ENCODE assay signal across 15 cellular contexts in genomic region chr22:48694296-48694883, GRCh38.
DNase-seq lines count a peak whose midpoint lies in the region; ATAC-seq and TF ChIP-seq lines count a peak whose summit lies in the region.
"Had no signal": no experiment of that assay in that cellular context is flagged by ENCODE, and none has a peak within 500 bp of the region (broad histone marks: within the 10 kb centered on the region; RNA-seq: fewer than 3 reads in every experiment).

No MANE protein-coding gene starts in this region.

- H2AFZ ChIP-seq in GM23338 (no peak overlapping the region), neuronal stem cell (ENCODE audit: low read length) (no peak overlapping the region)

- H2BK15ac ChIP-seq in neuronal stem cell (ENCODE audit: low read length): no peak overlapping the region

- no peaks in the 10 kb centered on the region for H3K9me2 ChIP-seq in GM23338 (ENCODE audit: insufficient read depth)

- H3K36me3 Mint-ChIP-seq in GM23338 (ENCODE audit: low read depth): peaks cover 2% of the 10 kb centered on the region; the same call in 1 of the 3 replicates
- H3K36me3 Mint-ChIP-seq in endodermal cell (ENCODE audit: low read depth): no peaks in the 10 kb centered on the region
- no peaks in the 10 kb centered on the region for H3K36me3 Mint-ChIP-seq in endothelial cell (ENCODE audit: low read depth, unreplicated experiment)
- H3K36me3 Mint-ChIP-seq: CD4-positive, alpha-beta memory T cell; IgD-negative memory B cell had no signal

- no peaks in the 10 kb centered on the region for H4K20me1 ChIP-seq in GM23338 (replicated peaks; ENCODE audit: insufficient read depth)

- ATAC-seq in GM23338: peak; percentile 30
- ATAC-seq in activated CD4-positive, CD25-positive, alpha-beta regulatory T cell treated with anti-CD3 and anti-CD28 coated beads, Interleukin-2, amount 50 U/mL, for 24 hours: no peak
- ATAC-seq: A549 had no signal

- H3K9ac ChIP-seq in endodermal cell (ENCODE audit: extremely low read depth, low read length, poor library complexity, severe bottlenecking) (no peak overlapping the region), neuronal stem cell (ENCODE audit: low read depth, low read length, poor library complexity) (no peak overlapping the region)

- no peaks in the 10 kb centered on the region for H3K79me2 ChIP-seq in GM23338 (replicated peaks; ENCODE audit: insufficient read depth)

- H4K8ac ChIP-seq in neuronal stem cell (ENCODE audit: low read depth, low read length): no peak overlapping the region

- no peak overlapping the region for H4K91ac ChIP-seq in neuronal stem cell (ENCODE audit: low read depth, low read length, poor library complexity)

- TF ChIP-seq CTCF in GM23338 (conservative IDR thresholded peaks at IDR 0.05; ENCODE audit: low read depth in 2 of 2) (no peak), endodermal cell (conservative IDR thresholded peaks at IDR 0.05) (peak; percentile 19), endothelial cell (IDR thresholded peaks at IDR 0.05; ENCODE audit: unreplicated experiment) (no peak)

- no peaks in the 10 kb centered on the region for H3F3A ChIP-seq in GM23338 (replicated peaks; ENCODE audit: low read depth)

- H3K23ac ChIP-seq in neuronal stem cell (ENCODE audit: low read depth, low read length, poor library complexity): no peak overlapping the region

- no peak overlapping the region for H3K4ac ChIP-seq in neuronal stem cell (ENCODE audit: low read length)

- peak overlapping the region; percentile 45 for H2BK5ac ChIP-seq in neuronal stem cell (ENCODE audit: low read length)

- H3K4me3 ChIP-seq in GM23338 (no peak overlapping the region), H7 (ENCODE audit: insufficient read depth, low read depth, low read length) (no peak overlapping the region), endodermal cell (ENCODE audit: low read length) (no peak overlapping the region), neuronal stem cell (ENCODE audit: low read length in 2 of 2) (no peak overlapping the region)
- H3K4me3 ChIP-seq: A549 had no signal

- WGBS in endodermal cell (ENCODE audit: insufficient coverage in 1 of 2, insufficient read length in 1 of 2), 2 experiments: 94 to 97% methylated on average over 5 to 12 of the region's 22 CpGs
- WGBS in neuronal stem cell (ENCODE audit: extremely low coverage in 2 of 2, insufficient read length in 2 of 2, insufficient replicate concordance in 1 of 2), 2 donors: no CpG with 5 or more reads among the region's 22 CpGs

- peaks cover 9% of the 10 kb centered on the region for H3K79me1 ChIP-seq in neuronal stem cell (ENCODE audit: low read depth, low read length)

- H3K27me3 Mint-ChIP-seq in GM23338 (ENCODE audit: insufficient read depth, low read depth, poor library complexity) (peaks cover 5% of the 10 kb centered on the region), endodermal cell (ENCODE audit: insufficient read depth) (no peaks in the 10 kb centered on the region), endothelial cell (ENCODE audit: unreplicated experiment) (peaks cover 4% of the 10 kb centered on the region)
- H3K27me3 Mint-ChIP-seq: CD4-positive, alpha-beta memory T cell; IgD-negative memory B cell had no signal

- no peak overlapping the region for H2AK5ac ChIP-seq in neuronal stem cell (ENCODE audit: low read depth, low read length)

- H3K9me3 ChIP-seq in endodermal cell (ENCODE audit: control insufficient read depth, low read length) (no peaks in the 10 kb centered on the region), neuronal stem cell (replicated peaks in 1 of 2; ENCODE audit: control insufficient read depth in 2 of 2, insufficient read depth in 1 of 2, low read depth in 1 of 2, low read length in 2 of 2) (peaks cover 0 to 2% of the 10 kb centered on the region in 2 donors)
- H3K9me3 ChIP-seq: A549 had no signal

- peaks cover 3% of the 10 kb centered on the region; the same call in 1 of the 3 replicates for H3K4me1 Mint-ChIP-seq in GM23338
- no peaks in the 10 kb centered on the region for H3K4me1 Mint-ChIP-seq in endodermal cell
- no peaks in the 10 kb centered on the region for H3K4me1 Mint-ChIP-seq in endothelial cell (ENCODE audit: unreplicated experiment)
- H3K4me1 Mint-ChIP-seq: CD4-positive, alpha-beta memory T cell; IgD-negative memory B cell had no signal

- no peak overlapping the region for H2BK12ac ChIP-seq in neuronal stem cell (ENCODE audit: low read length)

- no peak overlapping the region for H3K27ac Mint-ChIP-seq in GM23338
- H3K27ac Mint-ChIP-seq in endodermal cell: no peak overlapping the region
- H3K27ac Mint-ChIP-seq in endothelial cell (ENCODE audit: unreplicated experiment): no peak overlapping the region
- H3K27ac Mint-ChIP-seq: CD4-positive, alpha-beta memory T cell; IgD-negative memory B cell had no signal

- H3K9me3 Mint-ChIP-seq in GM23338: no peaks in the 10 kb centered on the region; the same call in 1 of the 3 replicates
- no peaks in the 10 kb centered on the region for H3K9me3 Mint-ChIP-seq in endodermal cell
- H3K9me3 Mint-ChIP-seq in endothelial cell (ENCODE audit: unreplicated experiment): no peaks in the 10 kb centered on the region
- H3K9me3 Mint-ChIP-seq: IgD-negative memory B cell had no signal

- H3K4me1 ChIP-seq in GM23338 (ENCODE audit: insufficient read depth) (no peaks in the 10 kb centered on the region), endodermal cell (ENCODE audit: control insufficient read depth, insufficient read depth, low read length) (no peaks in the 10 kb centered on the region), neuronal stem cell (ENCODE audit: control insufficient read depth in 2 of 2, insufficient read depth in 1 of 2, low read depth in 1 of 2, low read length in 2 of 2) (peaks cover 0 to 4% of the 10 kb centered on the region in 2 donors)
- H3K4me1 ChIP-seq: A549, BE2C had no signal

- H3K36me3 ChIP-seq in GM23338 (ENCODE audit: insufficient read depth) (no peaks in the 10 kb centered on the region), H7 (replicated peaks; ENCODE audit: control insufficient read depth, insufficient read depth, low read length) (no peaks in the 10 kb centered on the region), endodermal cell (ENCODE audit: control insufficient read depth, insufficient read depth, low read length) (no peaks in the 10 kb centered on the region), neuronal stem cell (replicated peaks in 1 of 2; ENCODE audit: control insufficient read depth in 2 of 2, insufficient read depth in 2 of 2, low read length in 2 of 2) (peaks cover 0 to 2% of the 10 kb centered on the region in 2 donors)
- H3K36me3 ChIP-seq: BE2C had no signal

- H3K14ac ChIP-seq in neuronal stem cell (ENCODE audit: low read length): no peak overlapping the region

- no peak overlapping the region for H2BK120ac ChIP-seq in neuronal stem cell (ENCODE audit: low read depth, low read length)

- H3K4me3 Mint-ChIP-seq in GM23338: no peak overlapping the region
- no peak overlapping the region for H3K4me3 Mint-ChIP-seq in endodermal cell
- H3K4me3 Mint-ChIP-seq in endothelial cell (ENCODE audit: unreplicated experiment): no peak overlapping the region
- H3K4me3 Mint-ChIP-seq: CD4-positive, alpha-beta memory T cell; IgD-negative memory B cell had no signal

- H3K18ac ChIP-seq in neuronal stem cell (ENCODE audit: low read length): peak overlapping the region; percentile 46

- H3K27me3 ChIP-seq in GM23338 (ENCODE audit: insufficient read depth) (no peaks in the 10 kb centered on the region), H7 (ENCODE audit: control insufficient read depth, insufficient read depth, low read length) (no peaks in the 10 kb centered on the region), endodermal cell (ENCODE audit: control insufficient read depth, insufficient read depth, low read length, poor library complexity, severe bottlenecking) (no peaks in the 10 kb centered on the region), neuronal stem cell (ENCODE audit: control insufficient read depth in 3 of 3, insufficient read depth in 3 of 3, low read depth in 1 of 3, low read length in 3 of 3) (no peaks in the 10 kb centered on the region)
- H3K27me3 ChIP-seq: BE2C had no signal

- H3K4me2 ChIP-seq in GM23338: no peak overlapping the region
- no peak overlapping the region for H3K4me2 ChIP-seq in neuronal stem cell (ENCODE audit: insufficient read depth, low read length, poor library complexity, severe bottlenecking)
- H3K4me2 ChIP-seq: A549 had no signal

- DNase-seq in GM23338 (ENCODE audit: low spot score): no peak
- DNase-seq in H7: peak; percentile 75
- no peak for DNase-seq in endodermal cell
- no peak for DNase-seq in neuronal stem cell (ENCODE audit: low spot score)
- no peak for DNase-seq in activated CD4-positive, alpha-beta T cell treated with anti-CD3 and anti-CD28 coated beads, Interleukin-2, amount 50 U/mL, for 4 hours
- no peak for DNase-seq in endothelial cell (ENCODE audit: low spot score)
- DNase-seq: BE2C; CD4-positive, alpha-beta memory T cell; DMS153; DMS79 treated with DMSO at 0.1 percent for 48 hours; EL had no signal

- H3K27ac ChIP-seq in GM23338 (ENCODE audit: low read depth): no peak overlapping the region
- no peak overlapping the region for H3K27ac ChIP-seq in endodermal cell (ENCODE audit: low read depth, low read length)
- H3K27ac ChIP-seq in neuronal stem cell (replicated peaks; ENCODE audit: low read length): no peak overlapping the region
- H3K27ac ChIP-seq: A549, C4-2B had no signal

TF ChIP-seq in GM23338, 12 proteins besides CTCF, POLR2A, EP300 and RAD21 (continues in another document):
- no peak for TF ChIP-seq ZNF114 (CRISPR knock-in tag; IDR thresholded peaks at IDR 0.05)
- TF ChIP-seq EZH2phosphoT487 (IDR thresholded peaks at IDR 0.05; ENCODE audit: unreplicated experiment): no peak
- no peak for TF ChIP-seq JUNB (IDR thresholded peaks at IDR 0.05; ENCODE audit: unreplicated experiment)
- TF ChIP-seq STAT1 (IDR thresholded peaks at IDR 0.05; ENCODE audit: unreplicated experiment): no peak
